Comparison of ENCODE assay signal across 16 cellular contexts in the genomic region with DNA sequence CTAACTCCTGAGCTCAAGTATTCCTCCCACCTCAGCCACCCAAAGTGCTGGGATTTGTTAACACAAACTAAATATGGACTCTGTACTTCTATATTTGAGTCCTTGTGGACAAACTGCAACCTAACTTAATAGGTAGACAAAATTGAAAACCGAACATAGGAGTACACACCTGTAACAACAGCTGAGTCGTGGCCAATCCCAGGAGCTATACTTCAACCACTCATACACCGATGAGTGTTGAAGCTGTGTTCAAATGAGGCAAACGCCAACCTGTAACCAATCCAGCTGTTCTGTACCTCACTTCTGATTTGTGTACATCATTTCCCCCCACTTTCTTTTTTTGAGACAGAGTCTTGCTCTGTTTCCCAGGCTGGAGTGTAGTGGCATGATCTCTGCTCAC.
DNase-seq lines count a peak whose midpoint lies in the region; TF ChIP-seq lines count a peak whose summit lies in the region.
"Had no signal": no experiment of that assay in that cellular context is flagged by ENCODE, and none has a peak within 500 bp of the region (broad histone marks: within the 10 kb centered on the region; RNA-seq: fewer than 3 reads in every experiment).

No MANE protein-coding gene starts in this region.

- no peak for TF ChIP-seq POLR2A in esophagus muscularis mucosa (IDR thresholded peaks at IDR 0.05; ENCODE audit: low read depth)

- H3K36me3 ChIP-seq in KOPT-K1 (ENCODE audit: insufficient read depth, low read length), result no peaks in the 10 kb centered on the region
- no peaks in the 10 kb centered on the region for H3K36me3 ChIP-seq in esophagus muscularis mucosa
- H3K36me3 ChIP-seq: BLaER1, HAP-1 had no signal

- H3K27me3 ChIP-seq in esophagus muscularis mucosa, result peaks cover 0 to 5% (median 2%) of the 10 kb centered on the region in 4 donors
- H3K27me3 ChIP-seq: BLaER1 had no signal

- CTCF ChIA-PET in activated naive CD4-positive, alpha-beta T cell treated with anti-CD3 and anti-CD28 coated beads for 36 hours (lab: Charles Lee), result interaction anchor here (0.6 kb wide), 2 partner anchors 10 to 778 kb away, joined by 3 read pairs; no protein-coding TSS in a partner anchor

- no peak overlapping the region for H3K4me3 ChIP-seq in esophagus muscularis mucosa
- H3K4me3 ChIP-seq: BLaER1, GM23248, HAP-1 had no signal

- no peak for DNase-seq in activated CD4-positive, alpha-beta T cell treated with anti-CD3 and anti-CD28 coated beads, Interleukin-2, amount 10 ng/mL, durations not matched to agents 24 days and 14 days
- DNase-seq in activated CD4-positive, alpha-beta T cell treated with anti-CD3 and anti-CD28 coated beads for 1 hour, result no peak
- no peak for DNase-seq in activated naive CD4-positive, alpha-beta T cell treated with anti-CD3 and anti-CD28 coated beads for 36 hours
- DNase-seq in activated naive CD4-positive, alpha-beta T cell treated with anti-CD3 and anti-CD28 coated beads, Interleukin-2, amount 50 U/mL, for 16 hours, result no peak
- DNase-seq in esophagus muscularis mucosa (ENCODE audit: extremely low spot score), result peak; percentile 75
- no peak for DNase-seq in NCI-H226
- DNase-seq in SW480 (ENCODE audit: low spot score), result no peak
- DNase-seq: 8988T; CD8-positive, alpha-beta T cell; DMS 273 treated with DMSO at 0.1 percent for 48 hours; DMS53 had no signal

- peaks cover 56% of the 10 kb centered on the region for H3K4me1 Mint-ChIP-seq in activated CD4-positive, alpha-beta T cell treated with anti-CD3 and anti-CD28 coated beads, Interleukin-2, amount 10 ng/mL, durations not matched to agents 24 days and 14 days
- peaks cover 33% of the 10 kb centered on the region for H3K4me1 Mint-ChIP-seq in activated naive CD4-positive, alpha-beta T cell treated with anti-CD3 and anti-CD28 coated beads for 36 hours (ENCODE audit: low read depth)
- H3K4me1 Mint-ChIP-seq: CD14-positive monocyte had no signal

- no peak for TF ChIP-seq CTCF in esophagus muscularis mucosa (IDR thresholded peaks at IDR 0.05)

- no peak overlapping the region for H3K4me3 Mint-ChIP-seq in activated CD4-positive, alpha-beta T cell treated with anti-CD3 and anti-CD28 coated beads, Interleukin-2, amount 10 ng/mL, durations not matched to agents 24 days and 14 days
- H3K4me3 Mint-ChIP-seq in activated naive CD4-positive, alpha-beta T cell treated with anti-CD3 and anti-CD28 coated beads for 36 hours, result no peak overlapping the region
- H3K4me3 Mint-ChIP-seq: CD14-positive monocyte; CD8-positive, alpha-beta T cell had no signal

- H3K27ac ChIP-seq in KOPT-K1 (ENCODE audit: low read depth, low read length, poor library complexity, severe bottlenecking) (peak overlapping the region; percentile 94), esophagus muscularis mucosa (replicated peaks in 1 of 4) (no peak overlapping the region)
- H3K27ac ChIP-seq: BLaER1, GM23248 had no signal

- intact Hi-C loops in activated CD4-positive, alpha-beta T cell treated with anti-CD3 and anti-CD28 coated beads, Interleukin-2, amount 10 ng/mL, durations not matched to agents 24 days and 14 days (cut with micrococcal nuclease), result loop anchor here (5.0 to 10.0 kb wide), 5 partner anchors 50 to 640 kb away; no protein-coding TSS in a partner anchor
- intact Hi-C loops in activated naive CD4-positive, alpha-beta T cell treated with anti-CD3 and anti-CD28 coated beads for 36 hours (cut with micrococcal nuclease), result loop anchor here (5.0 kb wide), 2 partner anchors 628 to 722 kb away; no protein-coding TSS in a partner anchor
- intact Hi-C loops in esophagus muscularis mucosa (cut with DNase I), result loop anchor here (10.0 kb wide), 1 partner anchor 60 kb away; no protein-coding TSS in a partner anchor

- H3K4me1 ChIP-seq in esophagus muscularis mucosa, result no peaks in the 10 kb centered on the region
- H3K4me1 ChIP-seq: BLaER1, HAP-1 had no signal

- no peak for TF ChIP-seq EP300 in esophagus muscularis mucosa (IDR thresholded peaks at IDR 0.05)

- 76% methylated on average over 4 of the region's 4 CpGs for WGBS in esophagus muscularis mucosa

- no peaks in the 10 kb centered on the region for H3K27me3 Mint-ChIP-seq in activated CD4-positive, alpha-beta T cell treated with anti-CD3 and anti-CD28 coated beads, Interleukin-2, amount 10 ng/mL, durations not matched to agents 24 days and 14 days
- peaks cover 16% of the 10 kb centered on the region for H3K27me3 Mint-ChIP-seq in activated naive CD4-positive, alpha-beta T cell treated with anti-CD3 and anti-CD28 coated beads for 36 hours (ENCODE audit: low read depth)

- peaks cover 10% of the 10 kb centered on the region for H3K9me3 Mint-ChIP-seq in activated CD4-positive, alpha-beta T cell treated with anti-CD3 and anti-CD28 coated beads, Interleukin-2, amount 10 ng/mL, durations not matched to agents 24 days and 14 days
- H3K9me3 Mint-ChIP-seq in activated naive CD4-positive, alpha-beta T cell treated with anti-CD3 and anti-CD28 coated beads for 36 hours, result no peaks in the 10 kb centered on the region
- H3K9me3 Mint-ChIP-seq: CD14-positive monocyte; CD8-positive, alpha-beta T cell had no signal

- H3K9me3 ChIP-seq in KOPT-K1 (ENCODE audit: insufficient read depth, low read length, poor library complexity, severe bottlenecking) (no peaks in the 10 kb centered on the region), esophagus muscularis mucosa (no peaks in the 10 kb centered on the region)
- H3K9me3 ChIP-seq: BLaER1, HAP-1 had no signal

- peak overlapping the region; percentile 80 for H3K27ac Mint-ChIP-seq in activated CD4-positive, alpha-beta T cell treated with anti-CD3 and anti-CD28 coated beads, Interleukin-2, amount 10 ng/mL, durations not matched to agents 24 days and 14 days
- peak overlapping the region; percentile 31 for H3K27ac Mint-ChIP-seq in activated naive CD4-positive, alpha-beta T cell treated with anti-CD3 and anti-CD28 coated beads for 36 hours
- H3K27ac Mint-ChIP-seq: CD14-positive monocyte; CD8-positive, alpha-beta T cell had no signal

- H3K36me3 Mint-ChIP-seq in activated CD4-positive, alpha-beta T cell treated with anti-CD3 and anti-CD28 coated beads, Interleukin-2, amount 10 ng/mL, durations not matched to agents 24 days and 14 days (ENCODE audit: low read depth), result peaks cover 22% of the 10 kb centered on the region
- H3K36me3 Mint-ChIP-seq in activated naive CD4-positive, alpha-beta T cell treated with anti-CD3 and anti-CD28 coated beads for 36 hours (ENCODE audit: low read depth), result no peaks in the 10 kb centered on the region
- H3K36me3 Mint-ChIP-seq: CD14-positive monocyte; CD8-positive, alpha-beta T cell had no signal
